ENCODE assay signal across 9 cellular contexts in genomic region chr17:82283208-82283749, GRCh38. TPM values are rescaled to one million over a fixed set of nuclear protein-coding genes. Genes with fewer than 3 reads are reported as not detected.
DNase-seq lines count a peak whose midpoint lies in the region; ATAC-seq and TF ChIP-seq lines count a peak whose summit lies in the region.
"Had no signal": no experiment of that assay in that cellular context is flagged by ENCODE, and none has a peak within 500 bp of the region (broad histone marks: within the 10 kb centered on the region; RNA-seq: fewer than 3 reads in every experiment).

No MANE protein-coding gene starts in this region.

- DNase-seq in BE2C (peak; percentile 94), HS-5 (ENCODE audit: low read depth) (peak; percentile 67), hepatic stellate cell (ENCODE audit: low spot score) (peak; percentile 81), T-helper 9 cell (no peak)
- DNase-seq in activated CD4-positive, alpha-beta T cell treated with anti-CD3 and anti-CD28 coated beads, Interleukin-2, amount 50 U/mL, for 48 hours, result peak; percentile 73 to 81

- ATAC-seq in HG03378 (IDR thresholded peaks at IDR 0.05; ENCODE audit: unreplicated experiment), result no peak
- no peak for ATAC-seq in GM18498 (IDR thresholded peaks at IDR 0.05; ENCODE audit: unreplicated experiment)
- ATAC-seq in HG03432 (IDR thresholded peaks at IDR 0.05; ENCODE audit: unreplicated experiment), result no peak

- H3K36me3 ChIP-seq in BE2C, result no peaks in the 10 kb centered on the region

- H3K4me3 ChIP-seq in BE2C (ENCODE audit: low read depth, low read length), result no peak overlapping the region
- H3K4me3 ChIP-seq: SK-N-MC had no signal

- TF ChIP-seq CTCF in BE2C (IDR thresholded peaks at IDR 0.05; ENCODE audit: low read depth, low read length), result no peak

- no peaks in the 10 kb centered on the region for H3K27me3 ChIP-seq in BE2C

- no peaks in the 10 kb centered on the region for H3K9me3 ChIP-seq in BE2C

- H3K4me1 ChIP-seq in BE2C, result peaks cover 23% of the 10 kb centered on the region

RNA-seq across cellular contexts. Expression of gene CSNK1D, which starts 9.8 kb away (rescaled TPM):
- polyA plus RNA-seq in BE2C (2012; ENCODE audit: insufficient read depth, insufficient read length, low read depth), result 264 TPM

RNA-seq across cellular contexts. Expression of gene CD7, which starts 34.1 kb away (rescaled TPM):
- polyA plus RNA-seq in BE2C (2012; ENCODE audit: insufficient read depth, insufficient read length, low read depth), result 0.46 TPM

RNA-seq across cellular contexts. Expression of gene SECTM1, which starts 50.3 kb away (rescaled TPM):
- polyA plus RNA-seq in BE2C (2012; ENCODE audit: insufficient read depth, insufficient read length, low read depth), result 0.42 TPM

RNA-seq across cellular contexts. Expression of gene SLC16A3, which starts 54.4 kb away (rescaled TPM):
- polyA plus RNA-seq in BE2C (2012; ENCODE audit: insufficient read depth, insufficient read length, low read depth), result 1.7 TPM
